In the genomic region with DNA sequence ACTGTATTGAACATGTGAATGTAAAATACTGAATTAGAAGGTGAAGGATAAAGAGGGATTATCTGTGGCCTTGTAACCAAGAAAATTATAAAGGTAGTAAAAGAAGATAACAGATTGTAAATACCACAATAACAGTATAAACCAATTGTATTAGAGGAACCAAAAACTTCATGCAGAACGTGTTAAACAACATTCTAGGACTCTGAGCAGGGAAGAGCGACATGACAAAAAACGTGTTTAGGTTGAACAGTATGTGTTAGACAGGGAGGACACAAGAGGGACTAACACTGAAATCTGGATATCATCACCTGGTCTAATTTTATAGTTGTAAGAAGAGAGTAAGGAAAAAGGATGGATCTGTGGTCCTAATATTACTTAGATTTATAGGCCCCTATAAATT, we compare ENCODE assay signal across 9 cellular contexts.
"Had no signal": no experiment of that assay in that cellular context is flagged by ENCODE, and none has a peak within 500 bp of the region (broad histone marks: within the 10 kb centered on the region; RNA-seq: fewer than 3 reads in every experiment).

No MANE protein-coding gene starts in this region.

- H2AFZ ChIP-seq: GM23248, GM23338 had no signal

- DNase-seq: GM23248, GOT3, H7, H9, HCEC 1CT, HFFc6 had no signal

- H3K4me2 ChIP-seq: GM23338 had no signal

- H3K4me1 ChIP-seq: HAP-1 had no signal

- H3K4me3 ChIP-seq: GM23248, GM23338, HAP-1 had no signal

- H3K27ac ChIP-seq: GM23248 had no signal

- H3K27ac Mint-ChIP-seq: GM23338, H9, HFFc6 had no signal

- H3K4me3 Mint-ChIP-seq: GM23338, H9, HFFc6 had no signal

- FAIRE-seq: H1 had no signal

- H3K9ac ChIP-seq: GM23248 had no signal

- H3K9me3 Mint-ChIP-seq: H9, HFFc6 had no signal

- H3K36me3 ChIP-seq: HAP-1 had no signal

- H3K9me3 ChIP-seq: HAP-1 had no signal
